ENCODE assay signal across 1 cellular context in genomic region chr7:100485514-100485913, GRCh38.
TF ChIP-seq lines count a peak whose summit lies in the region.

No MANE protein-coding gene starts in this region.

TF ChIP-seq in SK-N-SH, 30 proteins besides CTCF, POLR2A, EP300 and RAD21:
- TF ChIP-seq, protein P1, sequence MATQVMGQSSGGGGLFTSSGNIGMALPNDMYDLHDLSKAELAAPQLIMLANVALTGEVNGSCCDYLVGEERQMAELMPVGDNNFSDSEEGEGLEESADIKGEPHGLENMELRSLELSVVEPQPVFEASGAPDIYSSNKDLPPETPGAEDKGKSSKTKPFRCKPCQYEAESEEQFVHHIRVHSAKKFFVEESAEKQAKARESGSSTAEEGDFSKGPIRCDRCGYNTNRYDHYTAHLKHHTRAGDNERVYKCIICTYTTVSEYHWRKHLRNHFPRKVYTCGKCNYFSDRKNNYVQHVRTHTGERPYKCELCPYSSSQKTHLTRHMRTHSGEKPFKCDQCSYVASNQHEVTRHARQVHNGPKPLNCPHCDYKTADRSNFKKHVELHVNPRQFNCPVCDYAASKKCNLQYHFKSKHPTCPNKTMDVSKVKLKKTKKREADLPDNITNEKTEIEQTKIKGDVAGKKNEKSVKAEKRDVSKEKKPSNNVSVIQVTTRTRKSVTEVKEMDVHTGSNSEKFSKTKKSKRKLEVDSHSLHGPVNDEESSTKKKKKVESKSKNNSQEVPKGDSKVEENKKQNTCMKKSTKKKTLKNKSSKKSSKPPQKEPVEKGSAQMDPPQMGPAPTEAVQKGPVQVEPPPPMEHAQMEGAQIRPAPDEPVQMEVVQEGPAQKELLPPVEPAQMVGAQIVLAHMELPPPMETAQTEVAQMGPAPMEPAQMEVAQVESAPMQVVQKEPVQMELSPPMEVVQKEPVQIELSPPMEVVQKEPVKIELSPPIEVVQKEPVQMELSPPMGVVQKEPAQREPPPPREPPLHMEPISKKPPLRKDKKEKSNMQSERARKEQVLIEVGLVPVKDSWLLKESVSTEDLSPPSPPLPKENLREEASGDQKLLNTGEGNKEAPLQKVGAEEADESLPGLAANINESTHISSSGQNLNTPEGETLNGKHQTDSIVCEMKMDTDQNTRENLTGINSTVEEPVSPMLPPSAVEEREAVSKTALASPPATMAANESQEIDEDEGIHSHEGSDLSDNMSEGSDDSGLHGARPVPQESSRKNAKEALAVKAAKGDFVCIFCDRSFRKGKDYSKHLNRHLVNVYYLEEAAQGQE (IDR thresholded peaks at IDR 0.05; ENCODE audit: low read depth, low read length), result no peak
- TF ChIP-seq YY1 (IDR thresholded peaks at IDR 0.05; ENCODE audit: low read depth) (no peak), GABPA (IDR thresholded peaks at IDR 0.05; ENCODE audit: low read depth) (no peak), POLR2AphosphoS5 (IDR thresholded peaks at IDR 0.05; ENCODE audit: low read depth, low read length) (no peak), ELF1 (IDR thresholded peaks at IDR 0.05) (no peak)
